Comparison of ENCODE assay signal across 16 cellular contexts in genomic region chr6:160445130-160445529, GRCh38.
DNase-seq lines count a peak whose midpoint lies in the region; ATAC-seq and TF ChIP-seq lines count a peak whose summit lies in the region.
"Had no signal": no experiment of that assay in that cellular context is flagged by ENCODE, and none has a peak within 500 bp of the region (broad histone marks: within the 10 kb centered on the region; RNA-seq: fewer than 3 reads in every experiment).

No MANE protein-coding gene starts in this region.

- peaks cover 9% of the 10 kb centered on the region for H3K9me3 Mint-ChIP-seq in glutamatergic neuron (ENCODE audit: unreplicated experiment)

- no peak overlapping the region for H3K27ac ChIP-seq in lung (ENCODE audit: low read depth in 1 of 2, low read length in 1 of 2)

- H3K4me1 Mint-ChIP-seq in glutamatergic neuron (ENCODE audit: low read depth, unreplicated experiment) = peaks cover 4% of the 10 kb centered on the region
- H3K4me1 Mint-ChIP-seq: GM23338 had no signal

- peaks cover 0 to 3% of the 10 kb centered on the region in 2 donors for H3K4me1 ChIP-seq in lung (ENCODE audit: control insufficient read depth in 2 of 2, insufficient read depth in 2 of 2, low read length in 2 of 2)
- H3K4me1 ChIP-seq: Caco-2 had no signal

- ATAC-seq in left lobe of liver (peak; percentile 30), lung (ENCODE audit: insufficient read depth, low FRiP score) (no peak), omental fat pad (ENCODE audit: low FRiP score) (peak; percentile 10), HG02852 (IDR thresholded peaks at IDR 0.05; ENCODE audit: unreplicated experiment) (no peak), GM19452 (IDR thresholded peaks at IDR 0.05; ENCODE audit: unreplicated experiment) (no peak), GM18519 (IDR thresholded peaks at IDR 0.05; ENCODE audit: low FRiP score, unreplicated experiment) (no peak)
- ATAC-seq: CD8-positive, alpha-beta T cell; GM23338; HCT116 had no signal

- DNase-seq in glutamatergic neuron (no peak), left lobe of liver (ENCODE audit: low spot score) (no peak), lung (ENCODE audit: low spot score) (peak; percentile 50), omental fat pad (ENCODE audit: low spot score) (no peak), NCI-H1105 (lab: John Stamatoyannopoulos, UW) (no peak)
- DNase-seq: C1 segment of cervical spinal cord; Caco-2; CD8-positive, alpha-beta T cell; DMS153; DND-41; H9 had no signal

- no peak overlapping the region for H3K27ac Mint-ChIP-seq in glutamatergic neuron (ENCODE audit: unreplicated experiment)
- H3K27ac Mint-ChIP-seq: CD8-positive, alpha-beta T cell; GM23338 had no signal

- H3K36me3 Mint-ChIP-seq in glutamatergic neuron (ENCODE audit: unreplicated experiment) = peaks cover 6% of the 10 kb centered on the region
- H3K36me3 Mint-ChIP-seq: CD8-positive, alpha-beta T cell had no signal

- no peak overlapping the region for H3K4me3 ChIP-seq in lung
- H3K4me3 ChIP-seq: GM23338 had no signal

- 57 to 60% methylated on average over 2 of the region's 2 CpGs for WGBS in lung, 2 donors

- peak overlapping the region; percentile 28 for H3K4me3 Mint-ChIP-seq in glutamatergic neuron (ENCODE audit: unreplicated experiment)
- H3K4me3 Mint-ChIP-seq: CD8-positive, alpha-beta T cell; GM23338; H9 had no signal

- no peaks in the 10 kb centered on the region for H3K36me3 ChIP-seq in lung (ENCODE audit: control insufficient read depth in 2 of 2, insufficient read depth in 2 of 2, low read length in 2 of 2)

- H3K27me3 Mint-ChIP-seq in glutamatergic neuron (ENCODE audit: unreplicated experiment) = peaks cover 2% of the 10 kb centered on the region

- H3K27me3 ChIP-seq in lung (ENCODE audit: control insufficient read depth, insufficient read depth) = no peaks in the 10 kb centered on the region

- TF ChIP-seq CTCF in glutamatergic neuron (IDR thresholded peaks at IDR 0.05; ENCODE audit: partially characterized antibody, unreplicated experiment) (no peak), lung (IDR thresholded peaks at IDR 0.05; ENCODE audit: control extremely low read depth, extremely low read depth) (no peak), omental fat pad (IDR thresholded peaks at IDR 0.05) (no peak)

- no peaks in the 10 kb centered on the region for H3K9me3 ChIP-seq in lung (ENCODE audit: control insufficient read depth in 2 of 2, insufficient read depth in 1 of 2, low read length in 1 of 2)
- H3K9me3 ChIP-seq: Caco-2 had no signal

Comparison
In these comparisons a context has a peak if more than half of its experiments do, and no peak if none do; other contexts are left out.
1. ATAC-seq: peak in left lobe of liver (single experiment) and omental fat pad (single experiment); none in lung (single experiment), HG02852 (single experiment), GM19452 (single experiment) and GM18519 (single experiment).